ENCODE assay signal across 9 cellular contexts in the genomic region with DNA sequence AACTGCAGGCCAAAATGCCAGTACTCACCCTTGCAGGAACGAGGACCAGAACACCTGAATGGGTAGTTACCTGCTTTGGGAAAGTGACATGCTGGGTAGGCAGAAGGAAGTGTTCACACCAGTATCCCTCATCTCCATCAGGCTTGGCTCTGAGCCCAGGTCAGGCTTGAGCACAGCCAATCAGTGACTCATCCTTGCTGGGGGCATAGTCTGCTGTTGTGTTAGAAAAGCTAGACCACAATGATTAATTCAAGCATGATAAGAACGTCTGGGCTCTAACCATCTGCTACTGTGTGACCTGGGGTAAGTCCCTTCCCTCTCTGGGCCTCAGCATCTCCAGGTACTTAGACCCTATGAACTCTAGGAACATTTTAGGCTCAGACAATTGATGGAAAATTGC.
A peak's percentile ranks its signal among the peaks of the same experiment; 100 is the strongest.
DNase-seq lines count a peak whose midpoint lies in the region; ATAC-seq, FAIRE-seq and TF ChIP-seq lines count a peak whose summit lies in the region.
"Had no signal": no experiment of that assay in that cellular context is flagged by ENCODE, and none has a peak within 500 bp of the region (broad histone marks: within the 10 kb centered on the region; RNA-seq: fewer than 3 reads in every experiment).

No MANE protein-coding gene starts in this region.

- ATAC-seq in GM18870 (IDR thresholded peaks at IDR 0.05; ENCODE audit: unreplicated experiment) = no peak

- intact Hi-C loops in CD14-positive monocyte (cut with micrococcal nuclease) = loop anchor here (5.0 kb wide), 1 partner anchor 44 kb away; no protein-coding TSS in a partner anchor

- H3K4me1 Mint-ChIP-seq in CD14-positive monocyte = peaks cover 20% of the 10 kb centered on the region

- TF ChIP-seq CTCF in CD14-positive monocyte (IDR thresholded peaks at IDR 0.05) = no peak
- no peak for TF ChIP-seq CTCF in GM10248 (IDR thresholded peaks at IDR 0.05; ENCODE audit: control extremely low read depth, extremely low read depth, low read depth, missing control alignments)

- peak overlapping the region in 4 of 7 donors; percentile 46 to 73 (median 58) for H3K27ac Mint-ChIP-seq in CD14-positive monocyte
- H3K27ac Mint-ChIP-seq: T-helper 1 cell treated with Interleukin-12 subunit alpha and Interleukin-12 subunit beta and Interleukin-4 antibody, amounts not matched to agents 30 μg/mL and 1 μg/mL, for 36 hours had no signal

- no peak overlapping the region for H3K4me3 Mint-ChIP-seq in CD14-positive monocyte
- H3K4me3 Mint-ChIP-seq: T-helper 1 cell treated with Interleukin-12 subunit alpha and Interleukin-12 subunit beta and Interleukin-4 antibody, amounts not matched to agents 30 μg/mL and 1 μg/mL, for 36 hours had no signal

- DNase-seq in CD14-positive monocyte (ENCODE audit: low spot score) (peak; percentile 91), NCI-H2029 (lab: John Stamatoyannopoulos, UW) (peak; percentile 79), cerebellum (ENCODE audit: low spot score) (peak; percentile 33), mucosa of gallbladder (ENCODE audit: low spot score) (peak; percentile 92), GM10248 (ENCODE audit: extremely low spot score) (no peak), GM19239 (ENCODE audit: insufficient read length, low spot score) (no peak), 8988T (no peak)

- FAIRE-seq in GM19239 (lab: Jason Lieb, UNC) = no peak

- H3K27me3 Mint-ChIP-seq in CD14-positive monocyte (ENCODE audit: low read depth in 3 of 3) = peaks cover 12 to 18% (median 13%) of the 10 kb centered on the region in 3 donors

- POLR2A ChIA-PET in GM10248 (lab: Yijun Ruan, JAX) = no interaction called here

- no peaks in the 10 kb centered on the region for H3K36me3 Mint-ChIP-seq in CD14-positive monocyte

- CTCF ChIA-PET in GM10248 (lab: Yijun Ruan, JAX) = interaction anchor here (1.2 kb wide), 1 partner anchor 9 kb away, joined by 3 read pairs; no protein-coding TSS in a partner anchor

- peaks cover 0 to 3% (median 0%) of the 10 kb centered on the region in 7 donors for H3K9me3 Mint-ChIP-seq in CD14-positive monocyte

Comparison
In these comparisons a context has a peak if more than half of its experiments do, and no peak if none do; other contexts are left out.
1. DNase-seq: peak in CD14-positive monocyte (single experiment), NCI-H2029 (single experiment), cerebellum (single experiment) and mucosa of gallbladder (single experiment); none in GM10248 (single experiment), GM19239 (single experiment) and 8988T (single experiment).